1 cellular context compared by ENCODE assay signal in the genomic region with DNA sequence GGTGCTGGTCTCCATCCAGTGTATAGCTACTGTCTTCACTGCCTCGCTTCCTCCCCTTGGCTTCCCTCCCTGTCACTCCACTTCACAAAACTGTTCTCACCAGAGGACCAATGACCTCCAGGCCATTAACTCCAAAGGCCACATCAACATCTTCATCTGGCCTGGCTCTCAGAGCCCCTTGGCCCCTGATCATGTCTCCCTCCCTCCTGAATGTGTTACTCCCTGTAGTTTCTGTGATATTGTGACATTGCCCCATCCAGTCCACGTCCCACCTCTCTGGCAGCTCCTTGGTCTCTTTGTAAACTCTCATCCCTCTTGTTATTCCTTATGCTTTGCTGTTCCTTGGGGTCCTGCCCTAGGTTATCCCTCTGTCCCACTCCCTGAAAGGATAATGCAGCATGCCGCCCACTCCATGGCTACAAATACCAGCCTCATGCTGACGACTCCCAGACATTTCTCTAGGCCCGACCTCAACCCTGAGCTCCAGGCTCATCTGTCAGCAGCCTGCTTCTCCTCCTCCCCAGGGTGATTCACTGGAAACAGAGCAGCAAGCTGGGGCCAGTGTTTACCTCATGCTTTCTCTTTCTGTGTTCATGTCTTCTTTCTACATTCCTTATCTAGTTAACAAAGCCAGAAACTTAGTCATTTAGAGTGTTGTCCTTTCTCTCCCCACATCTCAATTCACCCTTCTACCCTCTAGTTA.
TF ChIP-seq lines count a peak whose summit lies in the region.

No MANE protein-coding gene starts in this region.

TF ChIP-seq in IMR-90, 13 proteins besides CTCF, POLR2A, EP300 and RAD21 (continued from another document):
- TF ChIP-seq MAZ (IDR thresholded peaks at IDR 0.05; ENCODE audit: borderline replicate concordance, low read depth, low read length) (peak; percentile 36; the same call in 1 of the 2 replicates), RFX5 (IDR thresholded peaks at IDR 0.05; ENCODE audit: low read depth, low read length) (no peak), MAFK (IDR thresholded peaks at IDR 0.05; ENCODE audit: low read depth, low read length) (no peak), NFE2L2 (IDR thresholded peaks at IDR 0.05; ENCODE audit: low read depth, low read length) (no peak), SMC3 (IDR thresholded peaks at IDR 0.05; ENCODE audit: low read depth, low read length) (no peak; the same call in 1 of the 2 replicates), BHLHE40 (IDR thresholded peaks at IDR 0.05; ENCODE audit: low read depth, low read length) (no peak; the same call in 1 of the 2 replicates), CEBPB (IDR thresholded peaks at IDR 0.05; ENCODE audit: low read depth, low read length) (peak; percentile 24; the same call in 1 of the 2 replicates), MXI1 (IDR thresholded peaks at IDR 0.05; ENCODE audit: borderline replicate concordance, low read depth, low read length) (peak; percentile 44; the same call in 1 of the 2 replicates)
TF ChIP-seq in IMR-90: peak in this region for 5.
